In the genomic region with DNA sequence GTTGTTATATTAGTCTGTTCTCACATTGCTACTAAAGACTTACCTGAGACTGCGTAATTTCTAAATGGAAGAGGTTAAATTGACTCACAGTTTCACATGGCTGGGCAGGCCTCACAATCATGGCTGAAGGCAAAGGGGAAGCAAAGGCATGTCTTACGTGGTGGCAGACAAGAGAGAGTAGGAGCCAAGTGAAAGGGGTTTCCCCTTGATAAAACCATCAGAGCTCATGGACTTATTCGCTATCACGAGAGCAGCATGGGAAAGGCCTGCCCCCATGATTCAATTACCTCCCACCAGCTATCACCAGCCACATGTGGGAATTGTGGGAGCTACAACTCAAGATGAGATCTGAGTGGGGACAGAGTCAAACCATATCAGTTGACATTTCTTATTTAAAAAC, we compare ENCODE assay signal across 26 cellular contexts.
A peak's percentile ranks its signal among the peaks of the same experiment; 100 is the strongest.
DNase-seq lines count a peak whose midpoint lies in the region; ATAC-seq and TF ChIP-seq lines count a peak whose summit lies in the region.
"Had no signal": no experiment of that assay in that cellular context is flagged by ENCODE, and none has a peak within 500 bp of the region (broad histone marks: within the 10 kb centered on the region; RNA-seq: fewer than 3 reads in every experiment).

No MANE protein-coding gene starts in this region.

- ATAC-seq in GM18868 (IDR thresholded peaks at IDR 0.05; ENCODE audit: unreplicated experiment) = peak; percentile 43
- ATAC-seq: left lobe of liver; stimulated activated naive CD8-positive, alpha-beta T cell treated with anti-CD3 and anti-CD28 coated beads, Interleukin-15, amount 100 ng/mL, for 72 hours; T-cell; WTC11 had no signal

- no peak overlapping the region for H2AFZ ChIP-seq in MM.1S (ENCODE audit: low read length)

- H3K4me3 ChIP-seq in MM.1S (ENCODE audit: low read length) = no peak overlapping the region
- H3K4me3 ChIP-seq: ovary, thoracic aorta had no signal

- no peak overlapping the region for H3K9ac ChIP-seq in MM.1S (ENCODE audit: low read length)

- peaks cover 6% of the 10 kb centered on the region for H3K9me3 Mint-ChIP-seq in T-helper 1 cell treated with Interleukin-12 subunit alpha and Interleukin-12 subunit beta and Interleukin-4 antibody, amounts not matched to agents 30 μg/mL and 1 μg/mL, for 36 hours

- TF ChIP-seq CTCF in MM.1S (IDR thresholded peaks at IDR 0.05; ENCODE audit: low read length) = no peak

- no peaks in the 10 kb centered on the region for H3F3A ChIP-seq in MM.1S (ENCODE audit: insufficient read depth, low read length)

- no peak overlapping the region for H3K4me2 ChIP-seq in MM.1S (ENCODE audit: low read depth, low read length)

- H3K4me1 ChIP-seq in MM.1S (ENCODE audit: low read length) = no peaks in the 10 kb centered on the region

- H3K27me3 ChIP-seq in MM.1S (replicated peaks; ENCODE audit: insufficient read depth, low read length) = no peaks in the 10 kb centered on the region
- H3K27me3 ChIP-seq: ovary had no signal

- no peaks in the 10 kb centered on the region for H3K9me2 ChIP-seq in MM.1S (replicated peaks; ENCODE audit: insufficient read depth, low read length)

- no peaks in the 10 kb centered on the region for H4K20me1 ChIP-seq in MM.1S (ENCODE audit: insufficient read depth, low read length)

- H3K27ac Mint-ChIP-seq in T-helper 1 cell treated with Interleukin-12 subunit alpha and Interleukin-12 subunit beta and Interleukin-4 antibody, amounts not matched to agents 30 μg/mL and 1 μg/mL, for 36 hours = peak overlapping the region; percentile 42
- H3K27ac Mint-ChIP-seq: B cell, memory B cell, T-cell, WTC11 had no signal

- peaks cover 12% of the 10 kb centered on the region for H3K4me1 Mint-ChIP-seq in T-helper 1 cell treated with Interleukin-12 subunit alpha and Interleukin-12 subunit beta and Interleukin-4 antibody, amounts not matched to agents 30 μg/mL and 1 μg/mL, for 36 hours (ENCODE audit: low read depth)
- H3K4me1 Mint-ChIP-seq: B cell; memory B cell; stimulated activated naive CD8-positive, alpha-beta T cell treated with anti-CD3 and anti-CD28 coated beads, Interleukin-15, amount 100 ng/mL, for 72 hours; T-cell had no signal

- H3K27ac ChIP-seq in MM.1S (ENCODE audit: low read length) = no peak overlapping the region
- H3K27ac ChIP-seq: ovary, thoracic aorta had no signal

- H3K36me3 Mint-ChIP-seq in T-helper 1 cell treated with Interleukin-12 subunit alpha and Interleukin-12 subunit beta and Interleukin-4 antibody, amounts not matched to agents 30 μg/mL and 1 μg/mL, for 36 hours (ENCODE audit: low read depth) = no peaks in the 10 kb centered on the region
- H3K36me3 Mint-ChIP-seq: CD8-positive, alpha-beta memory T cell; memory B cell; T-cell; WTC11 had no signal

- no peaks in the 10 kb centered on the region for H3K9me3 ChIP-seq in MM.1S (replicated peaks; ENCODE audit: insufficient read depth, low read length)
- H3K9me3 ChIP-seq: ovary, thoracic aorta had no signal

- peak overlapping the region; percentile 9 for H3K4me3 Mint-ChIP-seq in T-helper 1 cell treated with Interleukin-12 subunit alpha and Interleukin-12 subunit beta and Interleukin-4 antibody, amounts not matched to agents 30 μg/mL and 1 μg/mL, for 36 hours
- H3K4me3 Mint-ChIP-seq: B cell; CD8-positive, alpha-beta memory T cell; memory B cell; stimulated activated naive CD8-positive, alpha-beta T cell treated with anti-CD3 and anti-CD28 coated beads, Interleukin-15, amount 100 ng/mL, for 72 hours; T-cell; WTC11 had no signal

- H3K27me3 Mint-ChIP-seq in T-helper 1 cell treated with Interleukin-12 subunit alpha and Interleukin-12 subunit beta and Interleukin-4 antibody, amounts not matched to agents 30 μg/mL and 1 μg/mL, for 36 hours (ENCODE audit: low read depth) = peaks cover 3% of the 10 kb centered on the region
- H3K27me3 Mint-ChIP-seq: B cell; CD8-positive, alpha-beta memory T cell; memory B cell; stimulated activated naive CD8-positive, alpha-beta T cell treated with anti-CD3 and anti-CD28 coated beads, Interleukin-15, amount 100 ng/mL, for 72 hours; T-cell had no signal

- no peaks in the 10 kb centered on the region for H3K36me3 ChIP-seq in MM.1S (replicated peaks; ENCODE audit: insufficient read depth, low read length)
- H3K36me3 ChIP-seq: ovary, thoracic aorta had no signal

- peak; percentile 18 to 22 for DNase-seq in activated T-cell treated with anti-CD3 and anti-CD28 coated beads, Interleukin-2, amount 50 U/mL, for 48 hours
- DNase-seq in activated T-cell treated with anti-CD3 and anti-CD28 coated beads for 4 hours (no peak), glomerular visceral epithelial cell (ENCODE audit: extremely low spot score) (peak; percentile 14), 8988T (no peak), MM.1S (no peak)
- DNase-seq: ACHN; CD8-positive, alpha-beta memory T cell; cortex of kidney; DMS 273 treated with DMSO at 0.1 percent for 48 hours; effector memory CD4-positive, alpha-beta T cell; EL; NCI-H1092 treated with DMSO at 0.1 percent for 48 hours; NCI-H1694 treated with DMSO at 0.1 percent for 48 hours; NCI-H446 treated with DMSO at 0.1 percent for 48 hours; NCI-H82; ovary; stimulated activated CD8-positive, alpha-beta memory T cell treated with anti-CD3 and anti-CD28 coated beads, Interleukin-4, amount 100 ng/mL, for 48 hours; stimulated activated naive CD8-positive, alpha-beta T cell treated with anti-CD3 and anti-CD28 coated beads, Interleukin-15, amount 100 ng/mL, for 72 hours; T-cell had no signal

- no peaks in the 10 kb centered on the region for H3K79me2 ChIP-seq in MM.1S (ENCODE audit: low read length)

Comparison
In these comparisons a context has a peak if more than half of its experiments do, and no peak if none do; other contexts are left out.
1. DNase-seq: peak in activated T-cell treated with anti-CD3 and anti-CD28 coated beads, Interleukin-2, amount 50 U/mL, for 48 hours (2 of 2) and glomerular visceral epithelial cell (single experiment); none in activated T-cell treated with anti-CD3 and anti-CD28 coated beads for 4 hours (single experiment), 8988T (single experiment) and MM.1S (single experiment).